Comparison of ENCODE assay signal across 25 cellular contexts in genomic region chr12:49410833-49411232, GRCh38.
"Had no signal": no experiment of that assay in that cellular context is flagged by ENCODE, and none has a peak within 500 bp of the region (broad histone marks: within the 10 kb centered on the region; RNA-seq: fewer than 3 reads in every experiment).

No MANE protein-coding gene starts in this region.

- H3K27ac ChIP-seq: breast epithelium, heart left ventricle, neutrophil, ovary, prostate gland, thoracic aorta, vagina, VCaP had no signal

- H3K4me3 ChIP-seq: breast epithelium, heart left ventricle, ovary, prostate gland, thoracic aorta, vagina had no signal

- H3K9me3 ChIP-seq: breast epithelium, heart left ventricle, neutrophil, ovary, prostate gland, thoracic aorta, vagina had no signal

- H3K36me3 ChIP-seq: breast epithelium, heart left ventricle, neutrophil, ovary, prostate gland, thoracic aorta, vagina had no signal

- H3K4me1 ChIP-seq: breast epithelium, heart left ventricle, prostate gland had no signal

- DNase-seq: activated CD4-positive, alpha-beta T cell treated with anti-CD3 and anti-CD28 coated beads for 4 hours; activated CD4-positive, alpha-beta T cell treated with anti-CD3 and anti-CD28 coated beads, Interleukin-2, amount 50 U/mL, for 4 hours; activated naive CD4-positive, alpha-beta T cell; activated T-cell treated with anti-CD3 and anti-CD28 coated beads for 4 hours; activated T-cell treated with anti-CD3 and anti-CD28 coated beads, Interleukin-2, amount 50 U/mL, for 72 hours; central memory CD4-positive, alpha-beta T cell; heart left ventricle; hypothalamus; immature natural killer cell; kidney; left colon; mammary epithelial cell; ovary; retina; stimulated activated CD4-positive, alpha-beta T cell treated with anti-CD3 and anti-CD28 coated beads, Interleukin-15, amount 100 ng/mL, for 24 hours; stimulated activated CD4-positive, alpha-beta T cell treated with anti-CD3 and anti-CD28 coated beads, Interleukin-2, amount 100 ng/mL, for 24 hours; stimulated activated naive CD4-positive, alpha-beta T cell; trophoblast cell had no signal

- ATAC-seq: activated naive CD4-positive, alpha-beta T cell treated with anti-CD3 and anti-CD28 coated beads, Interleukin-2, amount 50 U/mL, for 72 hours; activated T-cell treated with anti-CD3 and anti-CD28 coated beads, Interleukin-2, amount 50 U/mL, for 72 hours; heart left ventricle; left colon had no signal

- H3K27me3 ChIP-seq: breast epithelium, heart left ventricle, neutrophil, ovary, vagina had no signal
